In the genomic region with DNA sequence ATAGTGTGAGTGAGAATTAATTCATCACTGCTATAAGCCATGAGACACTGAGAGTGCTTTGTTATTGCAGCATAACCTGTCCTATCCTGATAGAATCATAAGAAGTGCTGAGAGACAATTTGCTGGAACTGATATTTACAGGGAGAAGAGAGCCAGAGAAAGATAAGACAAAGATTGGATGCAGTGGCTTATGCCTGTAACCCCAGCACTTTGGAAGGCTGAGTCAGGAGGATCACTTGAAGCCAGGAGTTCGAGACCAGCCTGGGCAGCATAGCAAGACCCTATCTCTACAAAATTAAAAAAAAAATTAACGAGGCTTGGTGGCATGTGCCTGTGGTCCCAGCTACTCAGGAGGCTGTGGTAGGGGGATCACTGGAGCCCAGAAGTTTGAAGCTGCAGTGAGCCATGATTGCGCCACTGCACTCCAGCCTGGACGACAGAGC, we compare ENCODE assay signal across 10 cellular contexts. TPM values are rescaled to one million over a fixed set of nuclear protein-coding genes. Genes with fewer than 3 reads are reported as not detected.
DNase-seq lines count a peak whose midpoint lies in the region; ATAC-seq and TF ChIP-seq lines count a peak whose summit lies in the region.
"Had no signal": no experiment of that assay in that cellular context is flagged by ENCODE, and none has a peak within 500 bp of the region (broad histone marks: within the 10 kb centered on the region; RNA-seq: fewer than 3 reads in every experiment).

No MANE protein-coding gene starts in this region.

- DNase-seq in DND-41 (no peak), dorsolateral prefrontal cortex (no peak), kidney tubule cell (ENCODE audit: low spot score) (no peak), anterior cingulate cortex (lab: John Stamatoyannopoulos, UW) (no peak), NCI-H1436 (lab: John Stamatoyannopoulos, UW) (no peak), endodermal cell (no peak)
- DNase-seq: NCI-H1105 treated with DMSO at 0.1 percent for 48 hours; stimulated activated CD4-positive, alpha-beta T cell treated with anti-CD3 and anti-CD28 coated beads, Interleukin-2, amount 100 ng/mL, for 48 hours had no signal

- no peaks in the 10 kb centered on the region for H3K36me3 Mint-ChIP-seq in endodermal cell (ENCODE audit: low read depth)

- H3K27me3 Mint-ChIP-seq in endodermal cell (ENCODE audit: insufficient read depth) = peaks cover 27% of the 10 kb centered on the region

- H3K27ac Mint-ChIP-seq in endodermal cell = no peak overlapping the region

- intact Hi-C loops in dorsolateral prefrontal cortex (cut with DNase I) = loop anchor here in 1 of 2 donors (2.0 to 5.0 kb wide), 2 partner anchors 19 to 43 kb away; no protein-coding TSS in a partner anchor

- H3K4me1 Mint-ChIP-seq in endodermal cell = peaks cover 7% of the 10 kb centered on the region

- no peaks in the 10 kb centered on the region for H3K27me3 ChIP-seq in DND-41 (ENCODE audit: insufficient read depth, low read length, poor library complexity)
- H3K27me3 ChIP-seq in OCI-LY3 (ENCODE audit: low read depth, low read length) = 0 out of 2 replicates have a peak, but pooled peaks cover 8% of the 10 kb centered on the region
- H3K27me3 ChIP-seq in dorsolateral prefrontal cortex = no peaks in the 10 kb centered on the region
- no peaks in the 10 kb centered on the region for H3K27me3 ChIP-seq in endodermal cell (ENCODE audit: control insufficient read depth, insufficient read depth, low read length, poor library complexity, severe bottlenecking)

- no peak for TF ChIP-seq CTCF in DND-41 (IDR thresholded peaks at IDR 0.05; ENCODE audit: borderline replicate concordance, extremely low read depth, low read length, poor library complexity, severe bottlenecking)
- TF ChIP-seq CTCF in OCI-LY3 (IDR thresholded peaks at IDR 0.05; ENCODE audit: low read depth, low read length) = no peak
- TF ChIP-seq CTCF in dorsolateral prefrontal cortex (IDR thresholded peaks at IDR 0.05 in 54 of 56, conservative IDR thresholded peaks at IDR 0.05 in 2 of 56; ENCODE audit: low read depth in 1 of 56, partially characterized antibody in 56 of 56) = no peak
- TF ChIP-seq CTCF in endodermal cell (conservative IDR thresholded peaks at IDR 0.05) = no peak

- H3K4me1 ChIP-seq in DND-41 (ENCODE audit: insufficient read depth, low read length) = peaks cover 39% of the 10 kb centered on the region
- peaks cover 33% of the 10 kb centered on the region for H3K4me1 ChIP-seq in OCI-LY3 (ENCODE audit: low read length)
- no peaks in the 10 kb centered on the region for H3K4me1 ChIP-seq in endodermal cell (ENCODE audit: control insufficient read depth, insufficient read depth, low read length)

- H3K4me3 ChIP-seq in DND-41 (ENCODE audit: low read depth in 1 of 2, low read length in 2 of 2) (peak overlapping the region in 1 of 2 experiments; percentile 31; a peak in 2 of 4 replicates), OCI-LY3 (ENCODE audit: low read length) (peak overlapping the region; percentile 27), dorsolateral prefrontal cortex (peak overlapping the region in 49 of 59 donors; percentile 2 to 58 (median 35)), skin epidermis (no peak overlapping the region), endodermal cell (ENCODE audit: low read length) (no peak overlapping the region)

- H3K27ac ChIP-seq in DND-41 (ENCODE audit: low read length) = peak overlapping the region; percentile 76
- H3K27ac ChIP-seq in OCI-LY3 (ENCODE audit: low read length) = peak overlapping the region; percentile 67
- H3K27ac ChIP-seq in dorsolateral prefrontal cortex = peak overlapping the region; percentile 74 to 99 (median 97)
- peak overlapping the region in 18 of 21 experiments; percentile 12 to 89 (median 68) for H3K27ac ChIP-seq in skin epidermis
- H3K27ac ChIP-seq in endodermal cell (ENCODE audit: low read depth, low read length) = no peak overlapping the region

- H4K20me1 ChIP-seq in DND-41 (ENCODE audit: insufficient read depth, low read length) (no peaks in the 10 kb centered on the region), OCI-LY3 (ENCODE audit: insufficient read depth, low read length) (no peaks in the 10 kb centered on the region)

- ATAC-seq in DND-41 (ENCODE audit: insufficient read depth, low read depth) = no peak

- 78% methylated on average over 3 of the region's 4 CpGs; no CpG with 5 or more reads in 1 of the 2 experiments for WGBS in endodermal cell (ENCODE audit: insufficient coverage in 1 of 2, insufficient read length in 1 of 2), 2 experiments

- H3K4me2 ChIP-seq in DND-41 (ENCODE audit: insufficient read depth, low read length) = peak overlapping the region; percentile 58
- peak overlapping the region; percentile 53 for H3K4me2 ChIP-seq in OCI-LY3 (ENCODE audit: low read length)

- peak overlapping the region; percentile 73 for H2AFZ ChIP-seq in DND-41 (ENCODE audit: low read depth, low read length)
- H2AFZ ChIP-seq in OCI-LY3 (ENCODE audit: low read depth, low read length) = peak overlapping the region; percentile 77

- H3K9me3 ChIP-seq in DND-41 (ENCODE audit: insufficient read depth, low read length, severe bottlenecking) (no peaks in the 10 kb centered on the region), OCI-LY3 (ENCODE audit: insufficient read depth, low read length) (no peaks in the 10 kb centered on the region), endodermal cell (ENCODE audit: control insufficient read depth, low read length) (no peaks in the 10 kb centered on the region)

- H3K36me3 ChIP-seq in DND-41 (ENCODE audit: insufficient read depth, low read length) (no peaks in the 10 kb centered on the region), OCI-LY3 (replicated peaks; ENCODE audit: low read depth, low read length) (no peaks in the 10 kb centered on the region), endodermal cell (ENCODE audit: control insufficient read depth, insufficient read depth, low read length) (no peaks in the 10 kb centered on the region)

- no peak overlapping the region for H3K4me3 Mint-ChIP-seq in endodermal cell

- no peaks in the 10 kb centered on the region for H3K9me3 Mint-ChIP-seq in endodermal cell

- H3K79me2 ChIP-seq in DND-41 (ENCODE audit: insufficient read depth, low read length) (no peaks in the 10 kb centered on the region), OCI-LY3 (ENCODE audit: low read length) (no peaks in the 10 kb centered on the region)

- H3K9ac ChIP-seq in DND-41 (ENCODE audit: low read depth, low read length) (peak overlapping the region; percentile 42), OCI-LY3 (ENCODE audit: low read length) (peak overlapping the region; percentile 32), endodermal cell (ENCODE audit: extremely low read depth, low read length, poor library complexity, severe bottlenecking) (no peak overlapping the region)

RNA-seq across cellular contexts. Expression of a gene that starts 3.0 kb away (rescaled TPM):
- total RNA-seq in dorsolateral prefrontal cortex = 100 to 1,000 TPM in 20 of 120 experiments, 10 to 100 TPM in 100; 21.6 to 148 (median 62.3) TPM
- under 1 TPM in 1 of 2 donors, not detected in 1; 0.18 TPM for total RNA-seq in endodermal cell
- polyA plus RNA-seq in endodermal cell (2013, experiment 1 of 2) = 0.64 TPM
- 0.33 TPM for polyA plus RNA-seq in endodermal cell (2013, experiment 2 of 2)

Comparison
In these comparisons a context has a peak if more than half of its experiments do, and no peak if none do; other contexts are left out.
1. H3K4me3 ChIP-seq: peak in OCI-LY3 (single experiment) and dorsolateral prefrontal cortex (49 of 59); none in skin epidermis (0 of 7) and endodermal cell (single experiment).
2. RNA of a gene that starts 3.0 kb away (total RNA-seq): 21.6 to 148 TPM in dorsolateral prefrontal cortex; 0.18 TPM in endodermal cell; every median in the first group is over 10 times any median in the second.